ENCODE assay signal across 5 cellular contexts in genomic region chr19:43026369-43026768, GRCh38. TPM values are rescaled to one million over a fixed set of nuclear protein-coding genes. Genes with fewer than 3 reads are reported as not detected.
"Had no signal": no experiment of that assay in that cellular context is flagged by ENCODE, and none has a peak within 500 bp of the region (broad histone marks: within the 10 kb centered on the region; RNA-seq: fewer than 3 reads in every experiment).

Gene PSG11, minus strand, starts transcription at chr19:43026469. Its CDS starts 97 bp downstream, at chr19:43026372.

RNA-seq across cellular contexts. Expression of gene PSG11, which starts in this region (rescaled TPM):
- total RNA-seq: HepG2, HT-29, HT1080, K562 had no signal
- polyA plus RNA-seq: HepG2, IgD-negative memory B cell, K562 had no signal
